In genomic region chr6:71287038-71287437, GRCh38 we compare ENCODE assay signal across 2 cellular contexts.
TF ChIP-seq lines count a peak whose summit lies in the region.

No MANE protein-coding gene starts in this region.

TF ChIP-seq in liver, 16 proteins besides CTCF, POLR2A, EP300 and RAD21:
- TF ChIP-seq FOXA1 (IDR thresholded peaks at IDR 0.05), result no peak
- TF ChIP-seq HNF4A (conservative IDR thresholded peaks at IDR 0.05), result no peak
- no peak for TF ChIP-seq ATF3 (IDR thresholded peaks at IDR 0.05)
- TF ChIP-seq HNF4G (IDR thresholded peaks at IDR 0.05), result no peak

TF ChIP-seq in HepG2, 621 proteins besides CTCF, POLR2A, EP300 and RAD21:
- no peak for TF ChIP-seq THAP8 (CRISPR knock-in tag; IDR thresholded peaks at IDR 0.05; ENCODE audit: borderline replicate concordance)
